In the genomic region with DNA sequence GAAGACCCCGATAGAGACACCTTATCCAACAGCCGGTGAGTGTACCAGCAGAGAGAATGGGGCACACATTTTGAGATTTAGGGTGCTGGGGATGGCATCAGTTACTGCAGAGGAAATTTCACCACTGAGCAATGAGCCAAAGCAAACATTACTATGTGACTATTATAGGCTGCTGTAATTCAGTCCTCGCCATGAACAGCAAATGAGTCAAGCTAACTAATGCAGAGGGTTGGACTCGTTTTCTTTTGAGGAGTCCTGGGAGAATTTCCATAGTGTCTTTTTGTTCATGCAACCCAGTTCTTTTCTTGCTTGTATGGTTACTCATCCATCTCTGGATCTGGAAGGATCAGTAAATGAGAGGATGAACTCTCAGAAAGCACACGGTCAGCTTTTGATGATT, we compare ENCODE assay signal across 1 cellular context.
A peak's percentile ranks its signal among the peaks of the same experiment; 100 is the strongest.
TF ChIP-seq lines count a peak whose summit lies in the region.

No MANE protein-coding gene starts in this region.

TF ChIP-seq in SK-N-SH, 30 proteins besides CTCF, POLR2A, EP300 and RAD21 (continued from another document):
- TF ChIP-seq, protein P1, sequence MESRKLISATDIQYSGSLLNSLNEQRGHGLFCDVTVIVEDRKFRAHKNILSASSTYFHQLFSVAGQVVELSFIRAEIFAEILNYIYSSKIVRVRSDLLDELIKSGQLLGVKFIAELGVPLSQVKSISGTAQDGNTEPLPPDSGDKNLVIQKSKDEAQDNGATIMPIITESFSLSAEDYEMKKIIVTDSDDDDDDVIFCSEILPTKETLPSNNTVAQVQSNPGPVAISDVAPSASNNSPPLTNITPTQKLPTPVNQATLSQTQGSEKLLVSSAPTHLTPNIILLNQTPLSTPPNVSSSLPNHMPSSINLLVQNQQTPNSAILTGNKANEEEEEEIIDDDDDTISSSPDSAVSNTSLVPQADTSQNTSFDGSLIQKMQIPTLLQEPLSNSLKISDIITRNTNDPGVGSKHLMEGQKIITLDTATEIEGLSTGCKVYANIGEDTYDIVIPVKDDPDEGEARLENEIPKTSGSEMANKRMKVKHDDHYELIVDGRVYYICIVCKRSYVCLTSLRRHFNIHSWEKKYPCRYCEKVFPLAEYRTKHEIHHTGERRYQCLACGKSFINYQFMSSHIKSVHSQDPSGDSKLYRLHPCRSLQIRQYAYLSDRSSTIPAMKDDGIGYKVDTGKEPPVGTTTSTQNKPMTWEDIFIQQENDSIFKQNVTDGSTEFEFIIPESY (IDR thresholded peaks at IDR 0.05; ENCODE audit: borderline replicate concordance, low read depth): no peak
- TF ChIP-seq TCF12 (IDR thresholded peaks at IDR 0.05) (no peak), SIN3A (IDR thresholded peaks at IDR 0.05; ENCODE audit: borderline replicate concordance, low read depth, low read length) (no peak), TAF1 (IDR thresholded peaks at IDR 0.05; ENCODE audit: borderline replicate concordance, low read depth, low read length) (no peak), MXI1 (IDR thresholded peaks at IDR 0.05; ENCODE audit: low read depth, low read length) (no peak), NFIC (IDR thresholded peaks at IDR 0.05; ENCODE audit: borderline replicate concordance) (peak; percentile 68), FOSL2 (IDR thresholded peaks at IDR 0.05; ENCODE audit: borderline replicate concordance, low read depth) (peak; percentile 35; the same call in 1 of the 2 replicates), RXRA (IDR thresholded peaks at IDR 0.05; ENCODE audit: borderline replicate concordance, low read depth) (no peak)
- TF ChIP-seq, protein P2, sequence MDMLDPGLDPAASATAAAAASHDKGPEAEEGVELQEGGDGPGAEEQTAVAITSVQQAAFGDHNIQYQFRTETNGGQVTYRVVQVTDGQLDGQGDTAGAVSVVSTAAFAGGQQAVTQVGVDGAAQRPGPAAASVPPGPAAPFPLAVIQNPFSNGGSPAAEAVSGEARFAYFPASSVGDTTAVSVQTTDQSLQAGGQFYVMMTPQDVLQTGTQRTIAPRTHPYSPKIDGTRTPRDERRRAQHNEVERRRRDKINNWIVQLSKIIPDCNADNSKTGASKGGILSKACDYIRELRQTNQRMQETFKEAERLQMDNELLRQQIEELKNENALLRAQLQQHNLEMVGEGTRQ (IDR thresholded peaks at IDR 0.05; ENCODE audit: borderline replicate concordance, low read depth, low read length): no peak
- TF ChIP-seq, protein P3, sequence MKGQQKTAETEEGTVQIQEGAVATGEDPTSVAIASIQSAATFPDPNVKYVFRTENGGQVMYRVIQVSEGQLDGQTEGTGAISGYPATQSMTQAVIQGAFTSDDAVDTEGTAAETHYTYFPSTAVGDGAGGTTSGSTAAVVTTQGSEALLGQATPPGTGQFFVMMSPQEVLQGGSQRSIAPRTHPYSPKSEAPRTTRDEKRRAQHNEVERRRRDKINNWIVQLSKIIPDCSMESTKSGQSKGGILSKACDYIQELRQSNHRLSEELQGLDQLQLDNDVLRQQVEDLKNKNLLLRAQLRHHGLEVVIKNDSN (IDR thresholded peaks at IDR 0.05; ENCODE audit: borderline replicate concordance, low read depth): no peak
